17 cellular contexts compared by ENCODE assay signal in genomic region chr12:49748800-49749199, GRCh38. TPM values are rescaled to one million over a fixed set of nuclear protein-coding genes. Genes with fewer than 3 reads are reported as not detected.
DNase-seq lines count a peak whose midpoint lies in the region; ATAC-seq and TF ChIP-seq lines count a peak whose summit lies in the region.
"Had no signal": no experiment of that assay in that cellular context is flagged by ENCODE, and none has a peak within 500 bp of the region (broad histone marks: within the 10 kb centered on the region; RNA-seq: fewer than 3 reads in every experiment).

No MANE protein-coding gene starts in this region.

- WGBS in smooth muscle cell (ENCODE audit: low lambda C conversion rate): 86% methylated on average over 3 of the region's 3 CpGs
- 90% methylated on average over 3 of the region's 3 CpGs for WGBS in hepatocyte (ENCODE audit: low lambda C conversion rate, missing lambda C conversion rate)

- H2AFZ ChIP-seq in smooth muscle cell (ENCODE audit: low read depth): no peak overlapping the region
- H2AFZ ChIP-seq in hepatocyte: no peak overlapping the region

- H3K4me1 ChIP-seq in smooth muscle cell (ENCODE audit: low read depth): peaks cover 27% of the 10 kb centered on the region
- H3K4me1 ChIP-seq in hepatocyte (ENCODE audit: insufficient read depth): peaks cover 40% of the 10 kb centered on the region

- CTCF ChIA-PET in activated naive CD4-positive, alpha-beta T cell treated with anti-CD3 and anti-CD28 coated beads for 36 hours (lab: Charles Lee): interaction anchor here (0.7 to 2.8 kb wide), 7 partner anchors 8 to 110 kb away, joined by 3 to 30 read pairs (median 4); partner anchors contain the start of gene TMBIM6
- CTCF ChIA-PET in T-cell (lab: Charles Lee): interaction anchor here (1.3 to 1.4 kb wide), 3 partner anchors 8 to 14 kb away, joined by 3 to 6 read pairs (median 4); no protein-coding TSS in a partner anchor

- TF ChIP-seq CTCF in smooth muscle cell (IDR thresholded peaks at IDR 0.05; ENCODE audit: borderline replicate concordance, insufficient read depth, poor library complexity, severe bottlenecking): no peak
- no peak for TF ChIP-seq CTCF in hepatocyte (IDR thresholded peaks at IDR 0.05; ENCODE audit: poor library complexity)

- H3K36me3 Mint-ChIP-seq in activated naive CD4-positive, alpha-beta T cell treated with anti-CD3 and anti-CD28 coated beads for 36 hours (ENCODE audit: low read depth): peaks cover 41% of the 10 kb centered on the region
- H3K36me3 Mint-ChIP-seq in T-cell: peaks cover 27% of the 10 kb centered on the region

- H4K20me1 ChIP-seq in smooth muscle cell (ENCODE audit: low read depth): peaks cover 100% of the 10 kb centered on the region
- H4K20me1 ChIP-seq in hepatocyte (ENCODE audit: insufficient read depth, poor library complexity, severe bottlenecking): peaks cover 100% of the 10 kb centered on the region

- H3K36me3 ChIP-seq in smooth muscle cell (ENCODE audit: low read depth) (peaks cover 13% of the 10 kb centered on the region), hepatocyte (replicated peaks; ENCODE audit: insufficient read depth, low read depth) (no peaks in the 10 kb centered on the region)

- H3K4me1 Mint-ChIP-seq in activated naive CD4-positive, alpha-beta T cell treated with anti-CD3 and anti-CD28 coated beads for 36 hours (ENCODE audit: low read depth): peaks cover 90% of the 10 kb centered on the region
- peaks cover 92 to 95% (median 93%) of the 10 kb centered on the region in 3 donors for H3K4me1 Mint-ChIP-seq in T-cell

- H3K4me3 ChIP-seq in smooth muscle cell: no peak overlapping the region
- no peak overlapping the region for H3K4me3 ChIP-seq in hepatocyte
- H3K4me3 ChIP-seq: tibial nerve had no signal

- ATAC-seq in T-cell (replicated peaks in 1 of 4): no peak

- POLR2A ChIA-PET in T-cell (lab: Charles Lee): interaction anchor here in 1 of 2 donors (1.0 kb wide), 1 partner anchor 78 kb away, joined by 3 read pairs; no protein-coding TSS in a partner anchor

- H3K27me3 ChIP-seq in smooth muscle cell (ENCODE audit: low read depth): no peaks in the 10 kb centered on the region
- no peaks in the 10 kb centered on the region for H3K27me3 ChIP-seq in hepatocyte
- H3K27me3 ChIP-seq: tibial nerve had no signal

- no peak for DNase-seq in activated naive CD4-positive, alpha-beta T cell treated with anti-CD3 and anti-CD28 coated beads for 36 hours
- DNase-seq in activated naive CD4-positive, alpha-beta T cell (lab: John Stamatoyannopoulos, UW): no peak
- no peak for DNase-seq in T-cell
- no peak for DNase-seq in epithelial cell of prostate (ENCODE audit: low read depth, low spot score)
- no peak for DNase-seq in smooth muscle cell (lab: John Stamatoyannopoulos, UW; ENCODE audit: unreplicated experiment)
- DNase-seq in hepatocyte (ENCODE audit: low spot score): no peak
- DNase-seq in kidney glomerular epithelial cell (lab: John Stamatoyannopoulos, UW): no peak
- DNase-seq in DMS79 (lab: John Stamatoyannopoulos, UW): no peak
- DNase-seq: activated CD4-positive, alpha-beta T cell treated with anti-CD3 and anti-CD28 coated beads, Interleukin-2, amount 50 U/mL, for 4 hours; amniotic stem cell; cortex of kidney; DMS153; NCI-H1417; NCI-H510A; T-helper 9 cell had no signal

- H3K9me3 ChIP-seq in smooth muscle cell (replicated peaks; ENCODE audit: low read depth) (no peaks in the 10 kb centered on the region), hepatocyte (ENCODE audit: low read depth) (no peaks in the 10 kb centered on the region)
- H3K9me3 ChIP-seq: tibial nerve had no signal

- peak overlapping the region; percentile 94 for H3K27ac ChIP-seq in epithelial cell of prostate
- peak overlapping the region; percentile 85 for H3K27ac ChIP-seq in smooth muscle cell (ENCODE audit: low read depth)
- H3K27ac ChIP-seq in hepatocyte: no peak overlapping the region
- H3K27ac ChIP-seq: tibial nerve had no signal

- H3K9me2 ChIP-seq in hepatocyte (replicated peaks; ENCODE audit: insufficient read depth): no peaks in the 10 kb centered on the region

- peaks cover 21% of the 10 kb centered on the region for H3F3A ChIP-seq in smooth muscle cell (ENCODE audit: low read depth)

- intact Hi-C loops in activated naive CD4-positive, alpha-beta T cell treated with anti-CD3 and anti-CD28 coated beads for 36 hours (cut with micrococcal nuclease): loop anchor here (5.0 kb wide), 1 partner anchor 1574 kb away; the partner anchor contains the start of gene BIN2

- H3K79me2 ChIP-seq in smooth muscle cell (ENCODE audit: low read depth) (peaks cover 98% of the 10 kb centered on the region), hepatocyte (peaks cover 100% of the 10 kb centered on the region)

- no peaks in the 10 kb centered on the region for H3K9me3 Mint-ChIP-seq in activated naive CD4-positive, alpha-beta T cell treated with anti-CD3 and anti-CD28 coated beads for 36 hours
- no peaks in the 10 kb centered on the region for H3K9me3 Mint-ChIP-seq in T-cell
- H3K9me3 Mint-ChIP-seq: IgD-negative memory B cell had no signal

- H3K27me3 Mint-ChIP-seq in activated naive CD4-positive, alpha-beta T cell treated with anti-CD3 and anti-CD28 coated beads for 36 hours (ENCODE audit: low read depth): no peaks in the 10 kb centered on the region
- H3K27me3 Mint-ChIP-seq in T-cell: no peaks in the 10 kb centered on the region
- H3K27me3 Mint-ChIP-seq: IgD-negative memory B cell had no signal

- peak overlapping the region; percentile 94 for H3K27ac Mint-ChIP-seq in activated naive CD4-positive, alpha-beta T cell treated with anti-CD3 and anti-CD28 coated beads for 36 hours
- H3K27ac Mint-ChIP-seq in T-cell: peak overlapping the region; percentile 39 to 82

- H3K9ac ChIP-seq in smooth muscle cell (ENCODE audit: low read depth): no peak overlapping the region

- H3K4me2 ChIP-seq in smooth muscle cell (peak overlapping the region; percentile 16), hepatocyte (no peak overlapping the region)

- H3K4me3 Mint-ChIP-seq in activated naive CD4-positive, alpha-beta T cell treated with anti-CD3 and anti-CD28 coated beads for 36 hours: peak overlapping the region; percentile 40
- H3K4me3 Mint-ChIP-seq in T-cell: peak overlapping the region; percentile 17 to 67 (median 35)

RNA-seq across cellular contexts. Expression of gene TMBIM6, which starts 7.4 kb away (rescaled TPM):
- total RNA-seq in activated naive CD4-positive, alpha-beta T cell treated with anti-CD3 and anti-CD28 coated beads for 36 hours: 100 to 1,000 TPM; 466 to 498 TPM
- 100 to 1,000 TPM; 333 to 426 (median 401) TPM for total RNA-seq in T-cell
- total RNA-seq in smooth muscle cell: 677 and 679 TPM in 2 replicates
- polyA plus RNA-seq in smooth muscle cell: 611 and 663 TPM in 2 replicates
- 534 and 591 TPM in 2 replicates for total RNA-seq in hepatocyte
- 743 and 805 TPM in 2 replicates for polyA plus RNA-seq in hepatocyte

RNA-seq across cellular contexts. Expression of gene FMNL3, which starts 41.6 kb away (rescaled TPM):
- total RNA-seq in activated naive CD4-positive, alpha-beta T cell treated with anti-CD3 and anti-CD28 coated beads for 36 hours: 10 to 100 TPM; 20.0 to 20.7 TPM
- total RNA-seq in T-cell (10 to 100 TPM; 34.2 to 45.5 (median 41.1) TPM), smooth muscle cell (18.3 and 20.8 TPM in 2 replicates), hepatocyte (8.3 TPM in 2 replicates)
- polyA plus RNA-seq in smooth muscle cell (19.7 and 21.7 TPM in 2 replicates), hepatocyte (3.6 and 5.8 TPM in 2 replicates)
